Comparison of ENCODE assay signal across 8 cellular contexts in genomic region chr22:30634477-30635233, GRCh38. TPM values are rescaled to one million over a fixed set of nuclear protein-coding genes. Genes with fewer than 3 reads are reported as not detected.
DNase-seq lines count a peak whose midpoint lies in the region; ATAC-seq and TF ChIP-seq lines count a peak whose summit lies in the region.

No MANE protein-coding gene starts in this region.

- H3K9me3 Mint-ChIP-seq in endothelial cell (ENCODE audit: unreplicated experiment), result no peaks in the 10 kb centered on the region
- H3K9me3 Mint-ChIP-seq in mesothelial cell of epicardium, result no peaks in the 10 kb centered on the region

- peak; percentile 48 for ATAC-seq in GM19467 (IDR thresholded peaks at IDR 0.05; ENCODE audit: unreplicated experiment)

- H3K27me3 Mint-ChIP-seq in endothelial cell (ENCODE audit: unreplicated experiment) (peaks cover 4% of the 10 kb centered on the region), mesothelial cell of epicardium (ENCODE audit: low read depth) (no peaks in the 10 kb centered on the region)

- no peak overlapping the region for H3K4me3 Mint-ChIP-seq in endothelial cell (ENCODE audit: unreplicated experiment)
- H3K4me3 Mint-ChIP-seq in mesothelial cell of epicardium, result peak overlapping the region; percentile 62

- H3K4me1 Mint-ChIP-seq in endothelial cell (ENCODE audit: unreplicated experiment) (peaks cover 7% of the 10 kb centered on the region), mesothelial cell of epicardium (peaks cover 8% of the 10 kb centered on the region)

- DNase-seq in COLO829 (ENCODE audit: low spot score), result peak; percentile 96
- peak; percentile 85 for DNase-seq in HT-29 (ENCODE audit: low spot score)
- peak; percentile 82 for DNase-seq in NOMO-1 treated with dmso at 0.1 percent for 144 hours (lab: John Stamatoyannopoulos, UW; ENCODE audit: unreplicated experiment)
- DNase-seq in activated CD8-positive, alpha-beta memory T cell treated with anti-CD3 and anti-CD28 coated beads, Interleukin-2, amount 50 U/mL, for 1 hour (ENCODE audit: extremely low read depth), result peak; percentile 76
- DNase-seq in endothelial cell (ENCODE audit: low spot score), result peak; percentile 90
- peak; percentile 74 to 92 for DNase-seq in mesothelial cell of epicardium (ENCODE audit: low spot score in 2 of 2, unreplicated experiment in 2 of 2)
- DNase-seq in stimulated activated CD8-positive, alpha-beta memory T cell treated with anti-CD3 and anti-CD28 coated beads, Interleukin-15, amount 100 ng/mL, for 24 hours (ENCODE audit: low read depth), result peak; percentile 89

- no peaks in the 10 kb centered on the region for H3K36me3 Mint-ChIP-seq in endothelial cell (ENCODE audit: low read depth, unreplicated experiment)
- peaks cover 2% of the 10 kb centered on the region for H3K36me3 Mint-ChIP-seq in mesothelial cell of epicardium

- TF ChIP-seq CTCF in endothelial cell (IDR thresholded peaks at IDR 0.05; ENCODE audit: unreplicated experiment), result peak; percentile 97
- peak; percentile 96 for TF ChIP-seq CTCF in mesothelial cell of epicardium (IDR thresholded peaks at IDR 0.05; ENCODE audit: unreplicated experiment)

- H3K27ac Mint-ChIP-seq in endothelial cell (ENCODE audit: unreplicated experiment) (peak overlapping the region; percentile 67), mesothelial cell of epicardium (peak overlapping the region; percentile 41)

RNA-seq across cellular contexts. Expression of gene SLC35E4, which starts 0.9 kb away (rescaled TPM):
- total RNA-seq in HT-29 (2014; rRNA removed; shearing (Covaris generic)), result 14.2 and 22.1 TPM in 2 replicates
- 8.4 TPM for total RNA-seq in endothelial cell (ENCODE audit: unreplicated experiment)
- total RNA-seq in mesothelial cell of epicardium, result 4.1 to 4.3 TPM (median 4.1 TPM) in 3 replicates

RNA-seq across cellular contexts. Expression of gene TCN2, which starts 27.7 kb away (rescaled TPM):
- 13.2 and 19.0 TPM in 2 replicates for total RNA-seq in HT-29 (2014; rRNA removed; shearing (Covaris generic))
- total RNA-seq in endothelial cell (ENCODE audit: unreplicated experiment) (59.5 TPM), mesothelial cell of epicardium (15.3 to 15.5 TPM (median 15.4 TPM) in 3 replicates)

RNA-seq across cellular contexts. Expression of gene DUSP18, which starts 33.0 kb away (rescaled TPM):
- 8.3 and 8.5 TPM in 2 replicates for total RNA-seq in HT-29 (2014; rRNA removed; shearing (Covaris generic))
- 21.4 TPM for total RNA-seq in endothelial cell (ENCODE audit: unreplicated experiment)
- 5.8 to 6.7 TPM (median 6.2 TPM) in 3 replicates for total RNA-seq in mesothelial cell of epicardium

RNA-seq across cellular contexts. Expression of gene PES1, which starts 42.9 kb away (rescaled TPM):
- total RNA-seq in HT-29 (2014; rRNA removed; shearing (Covaris generic)), result 73.9 and 74.0 TPM in 2 replicates
- total RNA-seq in endothelial cell (ENCODE audit: unreplicated experiment), result 84.0 TPM
- 66.5 to 68.2 TPM (median 68.1 TPM) in 3 replicates for total RNA-seq in mesothelial cell of epicardium

Comparison
In these comparisons a context has a peak if more than half of its experiments do, and no peak if none do; other contexts are left out.
1. Peak in every context shown above with its lines: DNase-seq and ATAC-seq.